Comparison of ENCODE assay signal across 20 cellular contexts in the genomic region with DNA sequence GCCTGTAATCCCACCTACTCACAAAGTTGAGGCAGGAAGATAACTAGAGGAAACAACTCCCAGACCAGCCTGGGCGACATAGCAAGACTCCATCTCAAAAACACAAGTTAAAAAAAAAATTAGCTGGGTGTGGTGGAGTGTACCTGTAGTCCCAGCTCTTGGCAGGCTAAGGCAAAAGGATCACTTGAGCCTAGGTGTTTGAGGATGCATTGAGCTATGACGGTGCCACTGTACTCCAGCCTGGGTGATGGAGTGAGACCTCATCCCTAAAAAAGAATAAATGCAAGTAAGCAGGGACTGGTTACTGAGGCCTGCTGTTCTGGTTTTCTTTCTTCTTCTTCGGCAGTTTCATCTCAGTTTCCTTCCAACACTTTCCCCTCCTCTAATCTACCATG.
"Had no signal": no experiment of that assay in that cellular context is flagged by ENCODE, and none has a peak within 500 bp of the region (broad histone marks: within the 10 kb centered on the region; RNA-seq: fewer than 3 reads in every experiment).

No MANE protein-coding gene starts in this region.

- H3K9me3 Mint-ChIP-seq: natural killer cell; neural progenitor cell; stimulated activated naive B cell treated with anti-CD40 and anti-IgM and Interleukin-4, amounts not matched to agents 10 μg/mL and 1 μg/mL and 100 μg/mL, for 72 hours; stimulated activated naive CD8-positive, alpha-beta T cell treated with anti-CD3 and anti-CD28 coated beads, Interleukin-15, amount 100 ng/mL, for 72 hours had no signal

- H3K36me3 Mint-ChIP-seq: natural killer cell; stimulated activated naive B cell treated with anti-CD40 and anti-IgM and Interleukin-4, amounts not matched to agents 10 μg/mL and 1 μg/mL and 100 μg/mL, for 72 hours had no signal

- H3K4me3 Mint-ChIP-seq: natural killer cell; neural progenitor cell; stimulated activated naive B cell treated with anti-CD40 and anti-IgM and Interleukin-4, amounts not matched to agents 10 μg/mL and 1 μg/mL and 100 μg/mL, for 72 hours; stimulated activated naive CD8-positive, alpha-beta T cell treated with anti-CD3 and anti-CD28 coated beads, Interleukin-15, amount 100 ng/mL, for 72 hours had no signal

- H3K4me1 Mint-ChIP-seq: neural progenitor cell; stimulated activated naive B cell treated with anti-CD40 and anti-IgM and Interleukin-4, amounts not matched to agents 10 μg/mL and 1 μg/mL and 100 μg/mL, for 72 hours had no signal

- H3K4me1 ChIP-seq: neural progenitor cell had no signal

- H3K27ac Mint-ChIP-seq: natural killer cell; stimulated activated naive B cell treated with anti-CD40 and anti-IgM and Interleukin-4, amounts not matched to agents 10 μg/mL and 1 μg/mL and 100 μg/mL, for 72 hours; stimulated activated naive CD8-positive, alpha-beta T cell treated with anti-CD3 and anti-CD28 coated beads, Interleukin-15, amount 100 ng/mL, for 72 hours had no signal

- H3K27me3 ChIP-seq: gastroesophageal sphincter, neural progenitor cell, ovary, right atrium auricular region, sigmoid colon, upper lobe of left lung, uterus had no signal

- H3K4me3 ChIP-seq: esophagus squamous epithelium, gastroesophageal sphincter, neural progenitor cell, ovary, right atrium auricular region, sigmoid colon, skin epidermis, thoracic aorta, upper lobe of left lung, uterus had no signal

- H3K36me3 ChIP-seq: ovary, uterus had no signal

- DNase-seq: dermis blood vessel endothelial cell; esophagus squamous epithelium; glutamatergic neuron; mesendoderm; natural killer cell; nucleus accumbens; ovary; sigmoid colon; stimulated activated CD4-positive, alpha-beta T cell treated with anti-CD3 and anti-CD28 coated beads, Interleukin-2, amount 100 ng/mL, for 24 hours; stimulated activated CD4-positive, alpha-beta T cell treated with anti-CD3 and anti-CD28 coated beads, Interleukin-4, amount 100 ng/mL, for 4 hours; stimulated activated naive B cell treated with anti-CD40 and anti-IgM and Interleukin-4, amounts not matched to agents 10 μg/mL and 1 μg/mL and 100 μg/mL, for 72 hours; stimulated activated naive CD8-positive, alpha-beta T cell treated with anti-CD3 and anti-CD28 coated beads, Interleukin-15, amount 100 ng/mL, for 72 hours; substantia nigra; upper lobe of left lung; uterus had no signal

- ATAC-seq: gastroesophageal sphincter; natural killer cell; stimulated activated naive CD8-positive, alpha-beta T cell treated with anti-CD3 and anti-CD28 coated beads, Interleukin-15, amount 100 ng/mL, for 72 hours had no signal

- H3K27ac ChIP-seq: esophagus squamous epithelium, gastroesophageal sphincter, neural progenitor cell, ovary, sigmoid colon, skin epidermis, thoracic aorta, uterus had no signal

- H3K9me3 ChIP-seq: esophagus squamous epithelium, gastroesophageal sphincter, ovary, right atrium auricular region, sigmoid colon, thoracic aorta, upper lobe of left lung, uterus had no signal
